23 cellular contexts compared by ENCODE assay signal in the genomic region with DNA sequence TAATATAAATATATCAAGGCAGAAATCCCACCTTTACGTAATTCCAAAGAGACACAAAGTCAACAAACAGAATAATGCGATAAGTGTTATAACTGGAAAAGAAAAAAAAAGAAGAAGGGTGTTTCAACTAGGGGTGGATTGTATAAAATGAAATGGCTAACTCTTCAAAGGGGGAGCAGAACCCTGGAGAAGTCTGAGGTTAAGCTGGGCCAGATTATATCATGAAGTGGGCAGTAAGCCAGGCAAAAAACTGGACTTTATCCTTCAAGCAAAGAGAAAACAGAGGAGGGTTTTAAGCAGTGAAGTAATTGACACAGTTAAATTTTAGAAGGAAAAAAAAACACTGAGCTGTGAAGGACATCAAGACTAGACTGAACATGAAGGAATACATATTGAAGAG. TPM values are rescaled to one million over a fixed set of nuclear protein-coding genes. Genes with fewer than 3 reads are reported as not detected.
A peak's percentile ranks its signal among the peaks of the same experiment; 100 is the strongest.
DNase-seq lines count a peak whose midpoint lies in the region; ATAC-seq, FAIRE-seq and TF ChIP-seq lines count a peak whose summit lies in the region.
"Had no signal": no experiment of that assay in that cellular context is flagged by ENCODE, and none has a peak within 500 bp of the region (broad histone marks: within the 10 kb centered on the region; RNA-seq: fewer than 3 reads in every experiment).

No MANE protein-coding gene starts in this region.

- no peaks in the 10 kb centered on the region for H3K4me1 Mint-ChIP-seq in activated CD4-positive, alpha-beta T cell treated with anti-CD3 and anti-CD28 coated beads, Interleukin-2, amount 10 ng/mL, durations not matched to agents 24 days and 14 days

- intact Hi-C loops in activated CD4-positive, alpha-beta T cell treated with anti-CD3 and anti-CD28 coated beads, Interleukin-2, amount 10 ng/mL, durations not matched to agents 24 days and 14 days (cut with micrococcal nuclease), result no loop called here
- intact Hi-C loops in HepG2 (cut with micrococcal nuclease; ENCODE audit: unreplicated experiment), result loop anchor here (5.0 kb wide), 2 partner anchors 37 to 38 kb away; no protein-coding TSS in a partner anchor

- H3K9me3 ChIP-seq in HepG2 (ENCODE audit: low read length), result no peaks in the 10 kb centered on the region
- H3K9me3 ChIP-seq: gastroesophageal sphincter, MG63, Peyer's patch had no signal

- in situ Hi-C loops in HepG2 (cut with HindIII; ENCODE audit: extremely low pct_ligation_motif_present, low pct_unique_long_range_greater_than_20kb) (no loop called here), GM13976 (cut with MboI; ENCODE audit: low sequenced_read_pairs, unreplicated experiment) (no loop called here)

- no TSS peak for BruUV-seq in HepG2 (replicated peaks; lab: Mats Ljungman, UMichigan)

- peak overlapping the region; percentile 43; the same call in 1 of the 2 replicates for H3K4me2 ChIP-seq in HepG2 (ENCODE audit: low read depth, low read length)
- H3K4me2 ChIP-seq: BLaER1 treated with 17β-estradiol and CSF1 and Interleukin-3, amounts not matched to agents 10 nM and 100 nM; smooth muscle cell had no signal

- no peak for DNase-seq in activated CD4-positive, alpha-beta T cell treated with anti-CD3 and anti-CD28 coated beads, Interleukin-2, amount 10 ng/mL, durations not matched to agents 24 days and 14 days
- no peak for DNase-seq in activated CD4-positive, alpha-beta T cell treated with anti-CD3 and anti-CD28 coated beads for 48 hours
- DNase-seq in fibroblast of peridontal ligament (ENCODE audit: extremely low read depth), result peak; percentile 31
- peak; percentile 90 for DNase-seq in HepG2 (ENCODE audit: low spot score)
- no peak for DNase-seq in NOMO-1 treated with dmso at 0.1 percent for 144 hours (lab: John Stamatoyannopoulos, UW; ENCODE audit: unreplicated experiment)
- no peak for DNase-seq in amniotic stem cell (lab: John Stamatoyannopoulos, UW)
- DNase-seq in GM13976 (ENCODE audit: low spot score), result no peak
- DNase-seq: activated CD4-positive, alpha-beta memory T cell treated with anti-CD3 and anti-CD28 coated beads for 36 hours; activated naive CD4-positive, alpha-beta T cell treated with Interleukin-2 at 50 U/mL for 16 hours; activated T-cell treated with anti-CD3 and anti-CD28 coated beads, Interleukin-2, amount 50 U/mL, for 1 hour; MG63; NCI-H1436 treated with DMSO at 0.1 percent for 48 hours; Peyer's patch; stimulated activated CD4-positive, alpha-beta T cell treated with anti-CD3 and anti-CD28 coated beads, Interleukin-4, amount 100 ng/mL, for 24 hours; substantia nigra; WERI-Rb-1 had no signal

- TF ChIP-seq CTCF in HepG2 (CRISPR knock-in tag; IDR thresholded peaks at IDR 0.05) (no peak), GM13976 (IDR thresholded peaks at IDR 0.05; ENCODE audit: borderline replicate concordance, control extremely low read depth, extremely low read depth, insufficient read depth, missing control alignments) (no peak)

- H3K9me3 Mint-ChIP-seq in activated CD4-positive, alpha-beta T cell treated with anti-CD3 and anti-CD28 coated beads, Interleukin-2, amount 10 ng/mL, durations not matched to agents 24 days and 14 days, result no peaks in the 10 kb centered on the region
- H3K9me3 Mint-ChIP-seq: activated CD4-positive, alpha-beta memory T cell treated with anti-CD3 and anti-CD28 coated beads for 36 hours had no signal

- peak overlapping the region; percentile 25 for H3K27ac Mint-ChIP-seq in activated CD4-positive, alpha-beta T cell treated with anti-CD3 and anti-CD28 coated beads, Interleukin-2, amount 10 ng/mL, durations not matched to agents 24 days and 14 days
- H3K27ac Mint-ChIP-seq: activated CD4-positive, alpha-beta memory T cell treated with anti-CD3 and anti-CD28 coated beads for 36 hours had no signal

- no peak overlapping the region for H2AFZ ChIP-seq in HepG2 (ENCODE audit: low read length)
- H2AFZ ChIP-seq: parathyroid adenoma had no signal

- H3K4me1 ChIP-seq in HepG2 (ENCODE audit: insufficient read depth, low read length), result peaks cover 78% of the 10 kb centered on the region
- H3K4me1 ChIP-seq: BLaER1 treated with 17β-estradiol and CSF1 and Interleukin-3, amounts not matched to agents 10 nM and 100 nM; parathyroid adenoma; Peyer's patch had no signal

- H3K4me3 ChIP-seq in HepG2 (replicated peaks in 1 of 3; ENCODE audit: insufficient read depth in 1 of 3, low read depth in 2 of 3, low read length in 3 of 3), result peak overlapping the region in 1 of 3 experiments; percentile 24; a peak in 1 of 6 replicates
- H3K4me3 ChIP-seq: BLaER1 treated with 17β-estradiol and CSF1 and Interleukin-3, amounts not matched to agents 10 nM and 100 nM; gastroesophageal sphincter; MG63; Peyer's patch; smooth muscle cell had no signal

- TF ChIP-seq POLR2A in HepG2 (IDR thresholded peaks at IDR 0.05; ENCODE audit: insufficient read depth in 1 of 2, low read depth in 2 of 2, low read length in 2 of 2), result no peak

- ATAC-seq in HepG2, result peak; percentile 73
- no peak for ATAC-seq in GM21825 (IDR thresholded peaks at IDR 0.05; ENCODE audit: unreplicated experiment)
- ATAC-seq: gastroesophageal sphincter had no signal

- FAIRE-seq in HepG2 (lab: Jason Lieb, UNC), result peak; percentile 34
- FAIRE-seq: astrocyte had no signal

- H3K9ac ChIP-seq in HepG2 (ENCODE audit: insufficient read depth, low read depth, low read length), result no peak overlapping the region
- H3K9ac ChIP-seq: BLaER1 treated with 17β-estradiol and CSF1 and Interleukin-3, amounts not matched to agents 10 nM and 100 nM; parathyroid adenoma had no signal

- H3K27ac ChIP-seq in HepG2 (ENCODE audit: extremely low read length, insufficient read depth, low read length), result peak overlapping the region; percentile 67
- H3K27ac ChIP-seq: BLaER1 treated with 17β-estradiol and CSF1 and Interleukin-3, amounts not matched to agents 10 nM and 100 nM; gastroesophageal sphincter; parathyroid adenoma; Peyer's patch; WERI-Rb-1 had no signal

- peaks cover 97% of the 10 kb centered on the region for H3K79me2 ChIP-seq in HepG2 (ENCODE audit: insufficient read depth, low read length)
- H3K79me2 ChIP-seq: parathyroid adenoma had no signal

- CTCF ChIA-PET in HepG2 (lab: Yijun Ruan, JAX; ENCODE audit: low intra/inter-chr PET ratio, low total read pairs), result no interaction called here

- H3K27me3 Mint-ChIP-seq in activated CD4-positive, alpha-beta T cell treated with anti-CD3 and anti-CD28 coated beads, Interleukin-2, amount 10 ng/mL, durations not matched to agents 24 days and 14 days, result peaks cover 8% of the 10 kb centered on the region
- H3K27me3 Mint-ChIP-seq: activated CD4-positive, alpha-beta memory T cell treated with anti-CD3 and anti-CD28 coated beads for 36 hours; dendritic cell treated with granulocyte-macrophage colony-stimulating factor and Interleukin-4, amounts not matched to agents 40 ng/mL and 50 ng/mL, for 4 days had no signal

- TF ChIP-seq RAD21 in HepG2 (CRISPR knock-in tag; IDR thresholded peaks at IDR 0.05), result no peak

- 16% methylated on average over 2 of the region's 2 CpGs for WGBS in HepG2 (ENCODE audit: low lambda C conversion rate)

- H4K20me1 ChIP-seq in HepG2 (ENCODE audit: insufficient read depth, low read length), result no peaks in the 10 kb centered on the region

- POLR2A ChIA-PET in HepG2 (lab: Yijun Ruan, JAX), result interaction anchor here (0.7 to 1.3 kb wide), 5 partner anchors 8 to 98 kb away, joined by 3 to 8 read pairs (median 5); partner anchors contain the start of genes COMMD6 and TBC1D4

- no peaks in the 10 kb centered on the region for H3K27me3 ChIP-seq in HepG2 (ENCODE audit: control insufficient read depth in 1 of 2, insufficient read depth in 2 of 2, low read length in 2 of 2)
- H3K27me3 ChIP-seq: BLaER1 treated with 17β-estradiol and CSF1 and Interleukin-3, amounts not matched to agents 10 nM and 100 nM; gastroesophageal sphincter; MG63; Peyer's patch had no signal

- H3K36me3 Mint-ChIP-seq in activated CD4-positive, alpha-beta T cell treated with anti-CD3 and anti-CD28 coated beads, Interleukin-2, amount 10 ng/mL, durations not matched to agents 24 days and 14 days (ENCODE audit: low read depth), result no peaks in the 10 kb centered on the region
- H3K36me3 Mint-ChIP-seq: activated CD4-positive, alpha-beta memory T cell treated with anti-CD3 and anti-CD28 coated beads for 36 hours had no signal

- TF ChIP-seq EP300 in HepG2 (IDR thresholded peaks at IDR 0.05; ENCODE audit: low read depth in 2 of 2, low read length in 2 of 2) (peak in 1 of 2 experiments; percentile 83; a peak in 2 of 4 replicates), HepG2 (CRISPR knock-in tag; IDR thresholded peaks at IDR 0.05; ENCODE audit: borderline replicate concordance) (no peak)

- no peak overlapping the region for H3K4me3 Mint-ChIP-seq in activated CD4-positive, alpha-beta T cell treated with anti-CD3 and anti-CD28 coated beads, Interleukin-2, amount 10 ng/mL, durations not matched to agents 24 days and 14 days
- H3K4me3 Mint-ChIP-seq: activated CD4-positive, alpha-beta memory T cell treated with anti-CD3 and anti-CD28 coated beads for 36 hours; dendritic cell treated with granulocyte-macrophage colony-stimulating factor and Interleukin-4, amounts not matched to agents 40 ng/mL and 50 ng/mL, for 4 days had no signal

- H3K36me3 ChIP-seq in HepG2 (replicated peaks in 1 of 2; ENCODE audit: control insufficient read depth in 1 of 2, insufficient read depth in 2 of 2, low read length in 2 of 2), result no peaks in the 10 kb centered on the region; a peak in 1 of 5 replicates
- H3K36me3 ChIP-seq: gastroesophageal sphincter, MG63, Peyer's patch, WERI-Rb-1 had no signal

RNA-seq across cellular contexts. Expression of gene TBC1D4, which starts 41.9 kb away (rescaled TPM):
- 72.3 and 77.0 TPM in 2 replicates for total RNA-seq in activated CD4-positive, alpha-beta T cell treated with anti-CD3 and anti-CD28 coated beads, Interleukin-2, amount 10 ng/mL, durations not matched to agents 24 days and 14 days
- 35.9 and 55.4 TPM in 2 replicates for total RNA-seq in HepG2 (2016; rRNA removed; fragmentation: Illumina TruSeq; extraction: Trizol)
- total RNA-seq in HepG2 (2016; cell fraction: cytosol; rRNA removed; fragmentation: Illumina TruSeq; extraction: Trizol; ENCODE audit: low read depth), result 9.8 and 11.6 TPM in 2 replicates
- total RNA-seq in HepG2 (2016; cell fraction: insoluble cytoplasmic fraction; rRNA removed; fragmentation: Illumina TruSeq; extraction: Trizol), result 34.7 and 51.3 TPM in 2 replicates
- total RNA-seq in HepG2 (2016; cell fraction: membrane; rRNA removed; fragmentation: Illumina TruSeq; extraction: Trizol), result 15.2 and 16.2 TPM in 2 replicates
- 40.3 and 42.3 TPM in 2 replicates for total RNA-seq in HepG2 (2016; cell fraction: nucleus; rRNA removed; fragmentation: Illumina TruSeq; extraction: Trizol)
- polyA plus RNA-seq in HepG2 (2011; rRNA removed), result 61.0 and 64.4 TPM in 2 replicates
- polyA plus RNA-seq in HepG2 (2011; cell fraction: cytosol; rRNA removed), result 51.3 and 56.0 TPM in 2 replicates
- polyA plus RNA-seq in HepG2 (2011; cell fraction: nucleus; rRNA removed), result 38.5 and 39.0 TPM in 2 replicates
- polyA plus RNA-seq in HepG2 (2012), result 34.3 and 36.4 TPM in 2 replicates
- polyA plus RNA-seq in HepG2 (2016; cell fraction: cytosol; fragmentation: Illumina TruSeq; extraction: Trizol; ENCODE audit: low read depth), result 0.92 and 0.95 TPM in 2 replicates
- 40.9 and 42.4 TPM in 2 replicates for polyA plus RNA-seq in HepG2 (2016; cell fraction: insoluble cytoplasmic fraction; fragmentation: Illumina TruSeq; extraction: Trizol; ENCODE audit: low read depth)
- 4.8 and 5.3 TPM in 2 replicates for polyA plus RNA-seq in HepG2 (2016; cell fraction: membrane; fragmentation: Illumina TruSeq; extraction: Trizol; ENCODE audit: low read depth)
- polyA plus RNA-seq in HepG2 (2016; cell fraction: nucleus; fragmentation: Illumina TruSeq; extraction: Trizol; ENCODE audit: insufficient read depth, low read depth), result 33.6 TPM in 2 replicates
- 53.3 and 125 TPM in 2 replicates for polyA minus RNA-seq in HepG2 (2011; rRNA and poly(A)+ RNA removed; ENCODE audit: low replicate concordance)
- polyA minus RNA-seq in HepG2 (2011; cell fraction: cytosol; rRNA and poly(A)+ RNA removed), result 88.0 and 94.2 TPM in 2 replicates
- polyA minus RNA-seq in HepG2 (2011; cell fraction: nucleus; rRNA and poly(A)+ RNA removed), result 138 and 139 TPM in 2 replicates

Comparison
In these comparisons a context has a peak if more than half of its experiments do, and no peak if none do; other contexts are left out.
1. DNase-seq: peak in fibroblast of peridontal ligament (single experiment) and HepG2 (single experiment); none in activated CD4-positive, alpha-beta T cell treated with anti-CD3 and anti-CD28 coated beads, Interleukin-2, amount 10 ng/mL, durations not matched to agents 24 days and 14 days (single experiment), activated CD4-positive, alpha-beta T cell treated with anti-CD3 and anti-CD28 coated beads for 48 hours (single experiment), NOMO-1 treated with dmso at 0.1 percent for 144 hours (single experiment), amniotic stem cell (single experiment) and GM13976 (single experiment).